12 cellular contexts compared by ENCODE assay signal in genomic region chr1:95916616-95917015, GRCh38.
DNase-seq lines count a peak whose midpoint lies in the region; ATAC-seq and TF ChIP-seq lines count a peak whose summit lies in the region.
"Had no signal": no experiment of that assay in that cellular context is flagged by ENCODE, and none has a peak within 500 bp of the region (broad histone marks: within the 10 kb centered on the region; RNA-seq: fewer than 3 reads in every experiment).

No MANE protein-coding gene starts in this region.

- ATAC-seq in HG03565 (IDR thresholded peaks at IDR 0.05; ENCODE audit: unreplicated experiment): no peak
- ATAC-seq in stimulated activated naive CD8-positive, alpha-beta T cell treated with anti-CD3 and anti-CD28 coated beads, Interleukin-15, amount 100 ng/mL, for 72 hours: no peak
- ATAC-seq in effector memory CD8-positive, alpha-beta T cell (replicated peaks): no peak
- ATAC-seq: heart right ventricle had no signal

- H3K27me3 Mint-ChIP-seq in stimulated activated naive CD8-positive, alpha-beta T cell treated with anti-CD3 and anti-CD28 coated beads, Interleukin-15, amount 100 ng/mL, for 72 hours: no peaks in the 10 kb centered on the region
- H3K27me3 Mint-ChIP-seq in effector memory CD8-positive, alpha-beta T cell: no peaks in the 10 kb centered on the region
- H3K27me3 Mint-ChIP-seq: activated CD4-positive, alpha-beta memory T cell treated with anti-CD3 and anti-CD28 coated beads for 36 hours had no signal

- DNase-seq in HCEC 1CT (peak; percentile 16), SK-MEL-5 (ENCODE audit: low read depth, low spot score) (peak; percentile 17), fibroblast of the conjunctiva (ENCODE audit: low read depth) (peak; percentile 0), SHP77 treated with DMSO at 0.1 percent for 48 hours (lab: John Stamatoyannopoulos, UW) (no peak)
- no peak for DNase-seq in stimulated activated naive CD8-positive, alpha-beta T cell treated with anti-CD3 and anti-CD28 coated beads, Interleukin-15, amount 100 ng/mL, for 72 hours
- no peak for DNase-seq in effector memory CD8-positive, alpha-beta T cell
- DNase-seq: activated CD4-positive, alpha-beta memory T cell treated with anti-CD3 and anti-CD28 coated beads for 36 hours; amniotic stem cell; heart right ventricle had no signal

- H3K9me3 Mint-ChIP-seq in stimulated activated naive CD8-positive, alpha-beta T cell treated with anti-CD3 and anti-CD28 coated beads, Interleukin-15, amount 100 ng/mL, for 72 hours: peaks cover 12 to 23% of the 10 kb centered on the region in 2 donors
- peaks cover 2 to 21% of the 10 kb centered on the region in 2 donors for H3K9me3 Mint-ChIP-seq in effector memory CD8-positive, alpha-beta T cell

- H3K36me3 Mint-ChIP-seq in effector memory CD8-positive, alpha-beta T cell (ENCODE audit: insufficient read depth): no peaks in the 10 kb centered on the region
- H3K36me3 Mint-ChIP-seq: activated CD4-positive, alpha-beta memory T cell treated with anti-CD3 and anti-CD28 coated beads for 36 hours; CD14-positive monocyte had no signal

- H3K27ac ChIP-seq in 22Rv1: no peak overlapping the region
- H3K27ac ChIP-seq: heart right ventricle had no signal

- H3K27ac Mint-ChIP-seq in stimulated activated naive CD8-positive, alpha-beta T cell treated with anti-CD3 and anti-CD28 coated beads, Interleukin-15, amount 100 ng/mL, for 72 hours: no peak overlapping the region
- H3K27ac Mint-ChIP-seq in effector memory CD8-positive, alpha-beta T cell: no peak overlapping the region
- H3K27ac Mint-ChIP-seq: activated CD4-positive, alpha-beta memory T cell treated with anti-CD3 and anti-CD28 coated beads for 36 hours; CD14-positive monocyte had no signal

- H3K4me1 Mint-ChIP-seq in stimulated activated naive CD8-positive, alpha-beta T cell treated with anti-CD3 and anti-CD28 coated beads, Interleukin-15, amount 100 ng/mL, for 72 hours: no peaks in the 10 kb centered on the region
- H3K4me1 Mint-ChIP-seq in effector memory CD8-positive, alpha-beta T cell (ENCODE audit: low read depth in 2 of 2): no peaks in the 10 kb centered on the region
- H3K4me1 Mint-ChIP-seq: CD14-positive monocyte had no signal

- in situ Hi-C loops in SK-MEL-5 (cut with HindIII; ENCODE audit: low pct_unique_long_range_greater_than_20kb, low sequenced_read_pairs): no loop called here

- peak; percentile 42 for TF ChIP-seq CTCF in 22Rv1 (IDR thresholded peaks at IDR 0.05)

- H3K4me3 Mint-ChIP-seq in stimulated activated naive CD8-positive, alpha-beta T cell treated with anti-CD3 and anti-CD28 coated beads, Interleukin-15, amount 100 ng/mL, for 72 hours: no peak overlapping the region
- H3K4me3 Mint-ChIP-seq in effector memory CD8-positive, alpha-beta T cell: no peak overlapping the region
- H3K4me3 Mint-ChIP-seq: activated CD4-positive, alpha-beta memory T cell treated with anti-CD3 and anti-CD28 coated beads for 36 hours; CD14-positive monocyte had no signal

Comparison
In these comparisons a context has a peak if more than half of its experiments do, and no peak if none do; other contexts are left out.
1. DNase-seq: peak in HCEC 1CT (single experiment), SK-MEL-5 (single experiment) and fibroblast of the conjunctiva (single experiment); none in SHP77 treated with DMSO at 0.1 percent for 48 hours (single experiment), stimulated activated naive CD8-positive, alpha-beta T cell treated with anti-CD3 and anti-CD28 coated beads, Interleukin-15, amount 100 ng/mL, for 72 hours (0 of 2) and effector memory CD8-positive, alpha-beta T cell (0 of 3).